Comparison of ENCODE assay signal across 8 cellular contexts in the genomic region with DNA sequence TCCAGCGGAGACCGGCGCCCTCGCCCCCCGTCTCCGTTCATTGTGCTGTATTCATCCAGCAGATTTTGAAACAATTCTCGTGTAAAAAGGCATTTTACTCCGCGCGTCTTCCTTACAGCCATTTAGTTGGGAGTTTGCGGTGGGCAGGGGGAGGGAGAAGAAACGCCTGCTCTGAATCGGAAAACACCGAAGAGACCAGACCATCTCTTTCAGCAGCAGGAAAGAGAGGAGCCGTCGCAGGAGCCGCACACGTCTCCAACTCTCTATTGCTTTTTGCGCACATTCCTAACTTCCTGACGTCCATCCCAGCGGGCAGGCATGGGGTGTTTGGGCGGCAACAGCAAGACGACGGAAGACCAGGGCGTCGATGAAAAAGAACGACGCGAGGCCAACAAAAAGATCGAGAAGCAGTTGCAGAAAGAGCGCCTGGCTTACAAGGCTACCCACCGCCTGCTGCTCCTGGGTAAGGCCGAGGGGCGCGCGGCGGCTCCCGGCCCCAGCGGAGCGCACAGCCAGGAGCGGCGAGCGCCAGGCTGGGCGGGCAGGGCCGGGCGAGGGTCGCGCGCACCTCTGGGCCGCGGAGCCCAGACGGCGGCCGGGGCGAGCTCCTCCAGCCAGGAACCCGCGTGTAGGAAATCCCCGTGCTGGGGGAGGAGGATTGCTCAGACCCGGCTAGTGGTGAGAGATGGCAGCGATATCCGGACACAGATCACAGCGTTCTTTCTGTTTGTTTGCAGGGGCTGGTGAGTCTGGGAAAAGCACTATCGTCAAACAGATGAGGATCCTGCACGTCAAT.
A peak's percentile ranks its signal among the peaks of the same experiment; 100 is the strongest.
DNase-seq lines count a peak whose midpoint lies in the region; ATAC-seq and TF ChIP-seq lines count a peak whose summit lies in the region.

No MANE protein-coding gene starts in this region.

- CTCF ChIA-PET in activated CD8-positive, alpha-beta T cell treated with anti-CD3 and anti-CD28 coated beads, Interleukin-2, amount 10 ng/mL, durations not matched to agents 7 days and 5 days (lab: Charles Lee), result no interaction called here

- peaks cover 2% of the 10 kb centered on the region; the same call in 1 of the 2 replicates for H3K27me3 ChIP-seq in iPS DF 6.9 (ENCODE audit: control insufficient read depth, insufficient read depth, low read length)
- peaks cover 33% of the 10 kb centered on the region for H3K27me3 ChIP-seq in smooth muscle cell (ENCODE audit: low read depth)

- H3K9me3 ChIP-seq in iPS DF 6.9 (ENCODE audit: control insufficient read depth, insufficient read depth, low read length), result no peaks in the 10 kb centered on the region
- no peaks in the 10 kb centered on the region for H3K9me3 ChIP-seq in smooth muscle cell (replicated peaks; ENCODE audit: low read depth)

- peak; percentile 4 for DNase-seq in NCI-H345 treated with DMSO at 0.1 percent for 48 hours (lab: John Stamatoyannopoulos, UW; ENCODE audit: unreplicated experiment)
- no peak for DNase-seq in NCI-H345 (lab: John Stamatoyannopoulos, UW)
- no peak for DNase-seq in activated CD8-positive, alpha-beta T cell treated with anti-CD3 and anti-CD28 coated beads, Interleukin-2, amount 10 ng/mL, durations not matched to agents 7 days and 5 days
- DNase-seq in iPS DF 6.9 (ENCODE audit: low read depth, low spot score), result no peak
- no peak for DNase-seq in smooth muscle cell (lab: John Stamatoyannopoulos, UW; ENCODE audit: unreplicated experiment)
- no peak for DNase-seq in SIG-M5 treated with dmso at 0.1 percent for 504 hours (lab: John Stamatoyannopoulos, UW; ENCODE audit: unreplicated experiment)

- H3K36me3 Mint-ChIP-seq in activated CD8-positive, alpha-beta T cell treated with anti-CD3 and anti-CD28 coated beads, Interleukin-2, amount 10 ng/mL, durations not matched to agents 7 days and 5 days (ENCODE audit: low read depth), result no peaks in the 10 kb centered on the region

- no peaks in the 10 kb centered on the region for H4K20me1 ChIP-seq in smooth muscle cell (ENCODE audit: low read depth)

- no peaks in the 10 kb centered on the region for H3F3A ChIP-seq in smooth muscle cell (ENCODE audit: low read depth)

- no peak overlapping the region for H3K9ac ChIP-seq in smooth muscle cell (ENCODE audit: low read depth)

- H3K27ac ChIP-seq in iPS DF 6.9 (ENCODE audit: low read length) (no peak overlapping the region), smooth muscle cell (ENCODE audit: low read depth) (no peak overlapping the region)

- peaks cover 47% of the 10 kb centered on the region for H3K27me3 Mint-ChIP-seq in activated CD8-positive, alpha-beta T cell treated with anti-CD3 and anti-CD28 coated beads, Interleukin-2, amount 10 ng/mL, durations not matched to agents 7 days and 5 days (ENCODE audit: low read depth)

- H3K36me3 ChIP-seq in iPS DF 6.9 (ENCODE audit: control insufficient read depth, insufficient read depth, low read length) (no peaks in the 10 kb centered on the region), smooth muscle cell (ENCODE audit: low read depth) (no peaks in the 10 kb centered on the region)

- ATAC-seq in activated CD8-positive, alpha-beta T cell treated with anti-CD3 and anti-CD28 coated beads, Interleukin-2, amount 10 ng/mL, durations not matched to agents 7 days and 5 days, result peak; percentile 73
- ATAC-seq in GM21515 (IDR thresholded peaks at IDR 0.05; ENCODE audit: unreplicated experiment) (no peak), GM19324 (IDR thresholded peaks at IDR 0.05; ENCODE audit: low FRiP score, unreplicated experiment) (no peak)

- H3K27ac Mint-ChIP-seq in activated CD8-positive, alpha-beta T cell treated with anti-CD3 and anti-CD28 coated beads, Interleukin-2, amount 10 ng/mL, durations not matched to agents 7 days and 5 days, result no peak overlapping the region

- H3K9me3 Mint-ChIP-seq in activated CD8-positive, alpha-beta T cell treated with anti-CD3 and anti-CD28 coated beads, Interleukin-2, amount 10 ng/mL, durations not matched to agents 7 days and 5 days (ENCODE audit: insufficient read depth), result no peaks in the 10 kb centered on the region

- H3K4me2 ChIP-seq in smooth muscle cell, result peak overlapping the region; percentile 87

- no peak for TF ChIP-seq CTCF in smooth muscle cell (IDR thresholded peaks at IDR 0.05; ENCODE audit: borderline replicate concordance, insufficient read depth, poor library complexity, severe bottlenecking)

- no peaks in the 10 kb centered on the region for H3K79me2 ChIP-seq in smooth muscle cell (ENCODE audit: low read depth)

- H3K4me3 ChIP-seq in iPS DF 6.9 (ENCODE audit: low read length) (peak overlapping the region; percentile 51; the same call in 1 of the 2 replicates), smooth muscle cell (peak overlapping the region; percentile 54)

- H3K4me1 Mint-ChIP-seq in activated CD8-positive, alpha-beta T cell treated with anti-CD3 and anti-CD28 coated beads, Interleukin-2, amount 10 ng/mL, durations not matched to agents 7 days and 5 days (ENCODE audit: low read depth), result peaks cover 5% of the 10 kb centered on the region

- H3K4me1 ChIP-seq in iPS DF 6.9 (ENCODE audit: control insufficient read depth, insufficient read depth, low read length) (no peaks in the 10 kb centered on the region), smooth muscle cell (ENCODE audit: low read depth) (peaks cover 10% of the 10 kb centered on the region)

- H2AFZ ChIP-seq in smooth muscle cell (ENCODE audit: low read depth), result peak overlapping the region; percentile 95

- POLR2A ChIA-PET in activated CD8-positive, alpha-beta T cell treated with anti-CD3 and anti-CD28 coated beads, Interleukin-2, amount 10 ng/mL, durations not matched to agents 7 days and 5 days (lab: Charles Lee), result no interaction called here

- WGBS in iPS DF 6.9 (ENCODE audit: insufficient coverage, insufficient read length), result no CpG with 5 or more reads among the region's 64 CpGs
- WGBS in smooth muscle cell (ENCODE audit: low lambda C conversion rate), result 2% methylated on average over 63 of the region's 64 CpGs

- H3K4me3 Mint-ChIP-seq in activated CD8-positive, alpha-beta T cell treated with anti-CD3 and anti-CD28 coated beads, Interleukin-2, amount 10 ng/mL, durations not matched to agents 7 days and 5 days, result peak overlapping the region; percentile 58
